In genomic region chr1:54488831-54489626, GRCh38 we compare ENCODE assay signal across 1 cellular context.
TF ChIP-seq lines count a peak whose summit lies in the region.

No MANE protein-coding gene starts in this region.

TF ChIP-seq in HEK293, 187 proteins besides CTCF, POLR2A, EP300 and RAD21 (continued from another document and continues in another):
- TF ChIP-seq ZNF404 (tag by site-specific recombination; IDR thresholded peaks at IDR 0.05), result no peak
- no peak for TF ChIP-seq ZNF791 (tag by site-specific recombination; IDR thresholded peaks at IDR 0.05)
- no peak for TF ChIP-seq ZNF157 (tag by site-specific recombination; IDR thresholded peaks at IDR 0.05)
- no peak for TF ChIP-seq ZNF677 (tag by site-specific recombination; IDR thresholded peaks at IDR 0.05)
- no peak for TF ChIP-seq ZNF624 (tag by site-specific recombination; IDR thresholded peaks at IDR 0.05)
- TF ChIP-seq WT1 (tag by site-specific recombination; IDR thresholded peaks at IDR 0.05), result peak; percentile 18
- TF ChIP-seq GFI1B (tag by site-specific recombination; IDR thresholded peaks at IDR 0.05), result no peak
- TF ChIP-seq ZNF433 (tag by site-specific recombination; IDR thresholded peaks at IDR 0.05; ENCODE audit: low read depth), result no peak
- TF ChIP-seq PRDM4 (tag by site-specific recombination; IDR thresholded peaks at IDR 0.05), result peak; percentile 75
- peak; percentile 68 for TF ChIP-seq ZNF600 (tag by site-specific recombination; IDR thresholded peaks at IDR 0.05)
- TF ChIP-seq ZNF214 (tag by site-specific recombination; IDR thresholded peaks at IDR 0.05; ENCODE audit: borderline replicate concordance), result no peak
- no peak for TF ChIP-seq ZNF776 (tag by site-specific recombination; IDR thresholded peaks at IDR 0.05; ENCODE audit: borderline replicate concordance)
- TF ChIP-seq ZNF341 (tag by site-specific recombination; IDR thresholded peaks at IDR 0.05; ENCODE audit: low read depth), result peak; percentile 99
- TF ChIP-seq HOXA7 (CRISPR knock-in tag; IDR thresholded peaks at IDR 0.05; ENCODE audit: borderline replicate concordance), result no peak
- no peak for TF ChIP-seq BCL6B (tag by site-specific recombination; IDR thresholded peaks at IDR 0.05)
- no peak for TF ChIP-seq ZNF146 (tag by site-specific recombination; IDR thresholded peaks at IDR 0.05)
- TF ChIP-seq GLIS1 (tag by site-specific recombination; IDR thresholded peaks at IDR 0.05), result peak; percentile 93
- no peak for TF ChIP-seq ZNF830 (tag by site-specific recombination; IDR thresholded peaks at IDR 0.05; ENCODE audit: low read depth)
- peak; percentile 78 for TF ChIP-seq ZNF660 (tag by site-specific recombination; IDR thresholded peaks at IDR 0.05)
- TF ChIP-seq ZNF701 (tag by site-specific recombination; IDR thresholded peaks at IDR 0.05), result no peak
- no peak for TF ChIP-seq ZNF280D (tag by site-specific recombination; IDR thresholded peaks at IDR 0.05)
- no peak for TF ChIP-seq ZNF239 (tag by site-specific recombination; IDR thresholded peaks at IDR 0.05)
- TF ChIP-seq RBAK (tag by site-specific recombination; IDR thresholded peaks at IDR 0.05), result no peak
- no peak for TF ChIP-seq ZNF354C (tag by site-specific recombination; IDR thresholded peaks at IDR 0.05; ENCODE audit: borderline replicate concordance, low read depth)
- no peak for TF ChIP-seq ZNF223 (tag by site-specific recombination; IDR thresholded peaks at IDR 0.05)
- TF ChIP-seq ZNF558 (tag by site-specific recombination; IDR thresholded peaks at IDR 0.05), result no peak
- peak; percentile 99 for TF ChIP-seq ZNF335 (tag by site-specific recombination; conservative IDR thresholded peaks at IDR 0.05)
- no peak for TF ChIP-seq ZNF16 (tag by site-specific recombination; IDR thresholded peaks at IDR 0.05; ENCODE audit: low read depth)
- no peak for TF ChIP-seq ZNF518A (tag by site-specific recombination; conservative IDR thresholded peaks at IDR 0.05; ENCODE audit: low read depth)
- TF ChIP-seq ZNF211 (tag by site-specific recombination; IDR thresholded peaks at IDR 0.05; ENCODE audit: low read depth), result no peak
- TF ChIP-seq ZNF544 (tag by site-specific recombination; IDR thresholded peaks at IDR 0.05), result no peak
- no peak for TF ChIP-seq ZNF513 (tag by site-specific recombination; IDR thresholded peaks at IDR 0.05)
- TF ChIP-seq ZNF580 (tag by site-specific recombination; IDR thresholded peaks at IDR 0.05), result no peak
- TF ChIP-seq ZNF449 (tag by site-specific recombination; IDR thresholded peaks at IDR 0.05), result peak; percentile 40; the same call in 1 of the 2 replicates
- no peak for TF ChIP-seq ZNF292 (tag by site-specific recombination; IDR thresholded peaks at IDR 0.05; ENCODE audit: borderline replicate concordance, low read depth)
- TF ChIP-seq ZIC2 (tag by site-specific recombination; IDR thresholded peaks at IDR 0.05), result peak; percentile 83
- TF ChIP-seq ZNF280C (tag by site-specific recombination; IDR thresholded peaks at IDR 0.05), result no peak
- no peak for TF ChIP-seq ELK4 (IDR thresholded peaks at IDR 0.05; ENCODE audit: borderline replicate concordance, low read depth, low read length)
- TF ChIP-seq ZNF692 (tag by site-specific recombination; IDR thresholded peaks at IDR 0.05), result peak; percentile 56; the same call in 1 of the 2 replicates
- no peak for TF ChIP-seq ZSCAN16 (tag by site-specific recombination; IDR thresholded peaks at IDR 0.05)
